Comparison of ENCODE assay signal across 22 cellular contexts in the genomic region with DNA sequence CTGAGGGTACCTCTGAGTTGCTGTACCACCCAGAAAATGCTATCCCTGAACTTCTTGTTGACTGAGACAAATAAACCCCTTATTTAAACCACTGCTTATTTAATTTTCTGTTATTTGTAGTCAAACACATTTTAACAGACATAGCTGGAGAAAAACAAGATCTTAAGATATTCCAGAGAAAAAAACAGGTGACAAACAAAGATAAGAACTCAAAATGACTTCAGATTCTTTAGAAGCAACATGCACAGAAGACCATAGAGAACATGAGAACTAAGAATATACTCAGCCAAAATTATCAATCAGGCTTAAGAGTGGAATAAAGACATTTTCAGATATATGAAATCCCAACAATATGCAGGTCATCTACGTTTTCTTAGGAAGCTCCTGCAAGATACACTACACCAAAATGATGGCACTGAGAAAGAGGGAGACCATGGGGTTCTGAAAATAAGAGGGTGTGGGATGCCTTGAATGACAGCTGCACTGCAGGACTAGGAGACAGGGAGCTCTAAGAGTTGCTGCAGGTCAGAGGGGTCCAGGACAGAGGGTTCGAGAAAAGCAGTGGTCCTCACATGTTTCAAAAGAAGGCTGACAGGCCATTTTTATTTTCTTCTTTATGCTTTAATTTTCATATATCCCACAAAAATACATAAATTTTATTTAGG. TPM values are rescaled to one million over a fixed set of nuclear protein-coding genes. Genes with fewer than 3 reads are reported as not detected.
"Had no signal": no experiment of that assay in that cellular context is flagged by ENCODE, and none has a peak within 500 bp of the region (broad histone marks: within the 10 kb centered on the region; RNA-seq: fewer than 3 reads in every experiment).

No MANE protein-coding gene starts in this region.

- H3K9ac ChIP-seq: SK-N-SH had no signal

- H3K27me3 Mint-ChIP-seq: activated naive CD8-positive, alpha-beta T cell treated with anti-CD3 and anti-CD28 coated beads for 36 hours had no signal

- H3K9me3 ChIP-seq: SJCRH30, SK-N-SH had no signal

- H3K27ac Mint-ChIP-seq: activated naive CD8-positive, alpha-beta T cell treated with anti-CD3 and anti-CD28 coated beads for 36 hours had no signal

- ATAC-seq: activated CD4-positive, CD25-positive, alpha-beta regulatory T cell treated with anti-CD3 and anti-CD28 coated beads, Interleukin-2, amount 50 U/mL, for 24 hours; Panc1; Right ventricle myocardium inferior had no signal

- H3K4me3 Mint-ChIP-seq: activated naive CD8-positive, alpha-beta T cell treated with anti-CD3 and anti-CD28 coated beads for 36 hours had no signal

- H3K9me3 Mint-ChIP-seq: activated naive CD8-positive, alpha-beta T cell treated with anti-CD3 and anti-CD28 coated beads for 36 hours had no signal

- H3K27me3 ChIP-seq: SJCRH30 had no signal

- H3K4me3 ChIP-seq: SJCRH30 had no signal

- DNase-seq: activated CD4-positive, alpha-beta T cell treated with anti-CD3 and anti-CD28 coated beads for 4 hours; activated effector memory CD4-positive, alpha-beta T cell treated with anti-CD3 and anti-CD28 coated beads, Interleukin-2, amount 50 U/mL, for 16 hours; activated naive CD4-positive, alpha-beta T cell treated with Interleukin-2 at 50 U/mL for 16 hours; activated naive CD8-positive, alpha-beta T cell treated with anti-CD3 and anti-CD28 coated beads for 36 hours; activated T-cell treated with anti-CD3 and anti-CD28 coated beads for 4 hours; caudate nucleus; MM.1S; NCI-H1105; NCI-H1436; NCI-H1694 treated with DMSO at 0.1 percent for 48 hours; NCI-H2029 treated with DMSO at 0.1 percent for 48 hours; NCI-H510A treated with DMSO at 0.1 percent for 48 hours; NCI-H69; NK-92 treated with Interleukin-12 subunit alpha and Interleukin-12 subunit beta, amount 100 ng/mL, for 24 hours; OCI-M1; RPMI8226; SJCRH30; SK-N-SH; SW 1271 had no signal

- H3K27ac ChIP-seq: SJCRH30 had no signal

- H3K4me2 ChIP-seq: SK-N-SH had no signal

RNA-seq across cellular contexts. Expression of a gene that starts 42.9 kb away (rescaled TPM):
- total RNA-seq: SJCRH30 had no signal
